In genomic region chr3:196317702-196318467, GRCh38 we compare ENCODE assay signal across 8 cellular contexts. TPM values are rescaled to one million over a fixed set of nuclear protein-coding genes. Genes with fewer than 3 reads are reported as not detected.
DNase-seq lines count a peak whose midpoint lies in the region; TF ChIP-seq lines count a peak whose summit lies in the region.

Gene DYNLT2B, minus strand, starts transcription at chr3:196318240. Its CDS starts 88 bp downstream, at chr3:196318152.

- H4K20me1 ChIP-seq in GM23248 (ENCODE audit: insufficient read depth), result no peaks in the 10 kb centered on the region

- H3K9ac ChIP-seq in GM23248, result peak within 1 kb of the TSS; percentile 92

- peak within 1 kb of the TSS; percentile 80 for H3K4me2 ChIP-seq in GM23248 (ENCODE audit: unreplicated experiment)

- peak within 1 kb of the TSS; percentile 94 for H3K4me3 Mint-ChIP-seq in activated T-helper 2 cell treated with anti-CD3 and anti-CD28 coated beads, Interferon-gamma antibody, Interleukin-2, Interleukin-4, amounts not matched to agents 10 μg/mL and 5 μg/mL and 100 μg/mL, durations not matched to agents 14 hours and 24 hours and 36 hours (ENCODE audit: low read depth)
- peak within 1 kb of the TSS; percentile 93 for H3K4me3 Mint-ChIP-seq in nephron progenitor cell
- peak within 1 kb of the TSS; percentile 92 for H3K4me3 Mint-ChIP-seq in stimulated activated naive CD8-positive, alpha-beta T cell treated with anti-CD3 and anti-CD28 coated beads, Interleukin-15, Interleukin-2, amounts not matched to agents 100 ng/mL and 50 ng/mL, for 24 hours

- H3K36me3 ChIP-seq in GM23248 (ENCODE audit: low read depth), result no peaks in the 10 kb centered on the region

- DNase-seq in Daoy (ENCODE audit: low read depth), result peak; percentile 96
- DNase-seq in GM23248, result peak; percentile 97
- DNase-seq in LHCN-M2 (ENCODE audit: low read depth), result peak; percentile 86
- DNase-seq in RWPE1 (ENCODE audit: low spot score), result peak; percentile 96
- DNase-seq in activated T-helper 2 cell treated with anti-CD3 and anti-CD28 coated beads, Interferon-gamma antibody, Interleukin-2, Interleukin-4, amounts not matched to agents 10 μg/mL and 5 μg/mL and 100 μg/mL, durations not matched to agents 14 hours and 24 hours and 36 hours (ENCODE audit: low spot score), result peak; percentile 88
- peak; percentile 89 for DNase-seq in fibroblast of pulmonary artery (ENCODE audit: low read depth)
- peak; percentile 91 for DNase-seq in nephron progenitor cell

- TF ChIP-seq CTCF in RWPE1 (conservative IDR thresholded peaks at IDR 0.05; ENCODE audit: low read depth) (no peak), fibroblast of pulmonary artery (IDR thresholded peaks at IDR 0.05; ENCODE audit: low read length, missing control alignments) (no peak), nephron progenitor cell (IDR thresholded peaks at IDR 0.05) (no peak)

- peak within 1 kb of the TSS; percentile 86 for H3K4me3 ChIP-seq in GM23248
- peak within 1 kb of the TSS; percentile 83 for H3K4me3 ChIP-seq in fibroblast of pulmonary artery (replicated peaks; ENCODE audit: low read depth, low read length)

- no peaks in the 10 kb centered on the region for H3K9me3 ChIP-seq in GM23248 (ENCODE audit: low read depth)

- CTCF ChIA-PET in RWPE1 (lab: Yijun Ruan, JAX), result interaction anchor here (0.6 kb wide), 1 partner anchor 64 kb away, joined by 3 read pairs; no protein-coding TSS in a partner anchor

- H3K27me3 Mint-ChIP-seq in activated T-helper 2 cell treated with anti-CD3 and anti-CD28 coated beads, Interferon-gamma antibody, Interleukin-2, Interleukin-4, amounts not matched to agents 10 μg/mL and 5 μg/mL and 100 μg/mL, durations not matched to agents 14 hours and 24 hours and 36 hours (ENCODE audit: low read depth), result no peaks in the 10 kb centered on the region
- H3K27me3 Mint-ChIP-seq in nephron progenitor cell (ENCODE audit: low read depth, poor library complexity), result peaks cover 4% of the 10 kb centered on the region
- no peaks in the 10 kb centered on the region for H3K27me3 Mint-ChIP-seq in stimulated activated naive CD8-positive, alpha-beta T cell treated with anti-CD3 and anti-CD28 coated beads, Interleukin-15, Interleukin-2, amounts not matched to agents 100 ng/mL and 50 ng/mL, for 24 hours

- no peaks in the 10 kb centered on the region for H3K9me2 ChIP-seq in GM23248 (ENCODE audit: insufficient read depth)

- 0 out of 2 replicates have a peak, but pooled peaks cover 3% of the 10 kb centered on the region for H3F3A ChIP-seq in GM23248 (ENCODE audit: insufficient read depth)

- peak within 1 kb of the TSS; percentile 96 for H2AFZ ChIP-seq in GM23248

- H3K36me3 Mint-ChIP-seq in activated T-helper 2 cell treated with anti-CD3 and anti-CD28 coated beads, Interferon-gamma antibody, Interleukin-2, Interleukin-4, amounts not matched to agents 10 μg/mL and 5 μg/mL and 100 μg/mL, durations not matched to agents 14 hours and 24 hours and 36 hours (ENCODE audit: low read depth), result peaks cover 13% of the 10 kb centered on the region
- H3K36me3 Mint-ChIP-seq in nephron progenitor cell (ENCODE audit: low read depth), result peaks cover 12% of the 10 kb centered on the region
- peaks cover 5% of the 10 kb centered on the region for H3K36me3 Mint-ChIP-seq in stimulated activated naive CD8-positive, alpha-beta T cell treated with anti-CD3 and anti-CD28 coated beads, Interleukin-15, Interleukin-2, amounts not matched to agents 100 ng/mL and 50 ng/mL, for 24 hours (ENCODE audit: low read depth)

- peaks cover 10% of the 10 kb centered on the region for H3K4me1 Mint-ChIP-seq in activated T-helper 2 cell treated with anti-CD3 and anti-CD28 coated beads, Interferon-gamma antibody, Interleukin-2, Interleukin-4, amounts not matched to agents 10 μg/mL and 5 μg/mL and 100 μg/mL, durations not matched to agents 14 hours and 24 hours and 36 hours (ENCODE audit: low read depth)
- H3K4me1 Mint-ChIP-seq in nephron progenitor cell, result peaks cover 12% of the 10 kb centered on the region
- peaks cover 12% of the 10 kb centered on the region for H3K4me1 Mint-ChIP-seq in stimulated activated naive CD8-positive, alpha-beta T cell treated with anti-CD3 and anti-CD28 coated beads, Interleukin-15, Interleukin-2, amounts not matched to agents 100 ng/mL and 50 ng/mL, for 24 hours (ENCODE audit: low read depth)

- H3K79me2 ChIP-seq in GM23248 (ENCODE audit: insufficient read depth), result peaks cover 10% of the 10 kb centered on the region; the same call in 1 of the 2 replicates

- 1% methylated on average over 53 to 86 of the region's 90 CpGs for WGBS in GM23248 (ENCODE audit: low coverage in 1 of 2, low lambda C conversion rate in 2 of 2, missing lambda C conversion rate in 2 of 2), 2 experiments

- peak within 1 kb of the TSS; percentile 97 for H3K27ac Mint-ChIP-seq in activated T-helper 2 cell treated with anti-CD3 and anti-CD28 coated beads, Interferon-gamma antibody, Interleukin-2, Interleukin-4, amounts not matched to agents 10 μg/mL and 5 μg/mL and 100 μg/mL, durations not matched to agents 14 hours and 24 hours and 36 hours
- peak within 1 kb of the TSS; percentile 99 for H3K27ac Mint-ChIP-seq in nephron progenitor cell
- peak within 1 kb of the TSS; percentile 93 for H3K27ac Mint-ChIP-seq in stimulated activated naive CD8-positive, alpha-beta T cell treated with anti-CD3 and anti-CD28 coated beads, Interleukin-15, Interleukin-2, amounts not matched to agents 100 ng/mL and 50 ng/mL, for 24 hours

- in situ Hi-C loops in GM23248 (cut with MboI), result no loop called here

- no peaks in the 10 kb centered on the region for H3K27me3 ChIP-seq in GM23248 (replicated peaks; ENCODE audit: insufficient read depth)

- H3K9me3 Mint-ChIP-seq in activated T-helper 2 cell treated with anti-CD3 and anti-CD28 coated beads, Interferon-gamma antibody, Interleukin-2, Interleukin-4, amounts not matched to agents 10 μg/mL and 5 μg/mL and 100 μg/mL, durations not matched to agents 14 hours and 24 hours and 36 hours, result no peaks in the 10 kb centered on the region
- H3K9me3 Mint-ChIP-seq in nephron progenitor cell, result no peaks in the 10 kb centered on the region
- H3K9me3 Mint-ChIP-seq in stimulated activated naive CD8-positive, alpha-beta T cell treated with anti-CD3 and anti-CD28 coated beads, Interleukin-15, Interleukin-2, amounts not matched to agents 100 ng/mL and 50 ng/mL, for 24 hours, result no peaks in the 10 kb centered on the region

- POLR2A ChIA-PET in RWPE1 (lab: Yijun Ruan, JAX; ENCODE audit: low non-redundant PET), result interaction anchor here (0.6 to 0.7 kb wide), 2 partner anchors 9 to 20 kb away, joined by 3 read pairs; partner anchors contain the start of gene TM4SF19

- H3K27ac ChIP-seq in GM23248 (peak within 1 kb of the TSS; percentile 89), RWPE1 (peak within 1 kb of the TSS; percentile 94)

- peaks cover 5% of the 10 kb centered on the region; the same call in 1 of the 2 replicates for H3K4me1 ChIP-seq in GM23248 (ENCODE audit: insufficient read depth)

- intact Hi-C loops in activated T-helper 2 cell treated with anti-CD3 and anti-CD28 coated beads, Interferon-gamma antibody, Interleukin-2, Interleukin-4, amounts not matched to agents 10 μg/mL and 5 μg/mL and 100 μg/mL, durations not matched to agents 14 hours and 24 hours and 36 hours (cut with micrococcal nuclease), result loop anchor here (1.0 to 5.0 kb wide), 3 partner anchors 43 to 184 kb away; partner anchors contain the start of gene RNF168

RNA-seq across cellular contexts. Expression of gene DYNLT2B, which starts in this region (rescaled TPM):
- total RNA-seq in Daoy (2014; rRNA removed; shearing (Covaris generic)), result 14.2 and 25.0 TPM in 2 replicates
- 9.6 and 47.8 TPM in 2 replicates for total RNA-seq in GM23248 (2014; rRNA removed; shearing (Covaris generic))
- 39.7 and 42.4 TPM in 2 replicates for polyA plus RNA-seq in GM23248 (2016; fragmentation: Nextera tagmentation; extraction: Ambion mirVana)
- total RNA-seq in LHCN-M2 (2014; rRNA removed), result 21.1 and 28.0 TPM in 2 replicates
- polyA plus RNA-seq in LHCN-M2 (2012), result 41.3 TPM
- 10.9 and 12.3 TPM in 2 replicates for total RNA-seq in activated T-helper 2 cell treated with anti-CD3 and anti-CD28 coated beads, Interferon-gamma antibody, Interleukin-2, Interleukin-4, amounts not matched to agents 10 μg/mL and 5 μg/mL and 100 μg/mL, durations not matched to agents 14 hours and 24 hours and 36 hours

Comparison
In these comparisons a context has a peak if more than half of its experiments do, and no peak if none do; other contexts are left out.
1. Peak in every context shown above with its lines: DNase-seq, H3K4me3 ChIP-seq and H3K27ac ChIP-seq.